In genomic region chr12:124369055-124369900, GRCh38 we compare ENCODE assay signal across 1 cellular context.
TF ChIP-seq lines count a peak whose summit lies in the region.

No MANE protein-coding gene starts in this region.

TF ChIP-seq in HepG2, 621 proteins besides CTCF, POLR2A, EP300 and RAD21 (continued from another document and continues in another):
- TF ChIP-seq ZNF687 (CRISPR knock-in tag; IDR thresholded peaks at IDR 0.05) (peak; percentile 98), ZMYM2 (CRISPR knock-in tag; IDR thresholded peaks at IDR 0.05) (peak; percentile 64; the same call in 1 of the 2 replicates), ZNF691 (CRISPR knock-in tag; IDR thresholded peaks at IDR 0.05; ENCODE audit: borderline replicate concordance, low read depth) (peak; percentile 83), ARHGAP35 (CRISPR knock-in tag; IDR thresholded peaks at IDR 0.05; ENCODE audit: borderline replicate concordance) (no peak), ZFP62 (CRISPR knock-in tag; IDR thresholded peaks at IDR 0.05) (no peak), HOXA7 (CRISPR knock-in tag; IDR thresholded peaks at IDR 0.05) (no peak), ZFYVE20 (CRISPR knock-in tag; IDR thresholded peaks at IDR 0.05; ENCODE audit: borderline replicate concordance, low read depth) (no peak), PPARG (CRISPR knock-in tag; conservative IDR thresholded peaks at IDR 0.05) (no peak), ATF6 (CRISPR knock-in tag; conservative IDR thresholded peaks at IDR 0.05) (no peak), SP2 (CRISPR knock-in tag; IDR thresholded peaks at IDR 0.05) (no peak), POGZ (CRISPR knock-in tag; IDR thresholded peaks at IDR 0.05) (peak; percentile 71), KMT2B (CRISPR knock-in tag; IDR thresholded peaks at IDR 0.05) (no peak), FOSL1 (CRISPR knock-in tag; IDR thresholded peaks at IDR 0.05; ENCODE audit: borderline replicate concordance) (0 out of 2 replicates have a peak, but pooled peaks have one; percentile 19), ZNF749 (CRISPR knock-in tag; IDR thresholded peaks at IDR 0.05; ENCODE audit: borderline replicate concordance) (no peak), IRX3 (CRISPR knock-in tag; IDR thresholded peaks at IDR 0.05; ENCODE audit: borderline replicate concordance, low read depth) (no peak), ZNF780A (CRISPR knock-in tag; IDR thresholded peaks at IDR 0.05) (no peak), ZSCAN29 (CRISPR knock-in tag; conservative IDR thresholded peaks at IDR 0.05) (0 out of 2 replicates have a peak, but pooled peaks have one; percentile 68), ZIK1 (CRISPR knock-in tag; IDR thresholded peaks at IDR 0.05; ENCODE audit: borderline replicate concordance, low read depth) (peak; percentile 87; the same call in 1 of the 2 replicates), FOXK2 (IDR thresholded peaks at IDR 0.05) (no peak), ETV6 (CRISPR knock-in tag; conservative IDR thresholded peaks at IDR 0.05) (no peak), HIVEP1 (CRISPR knock-in tag; IDR thresholded peaks at IDR 0.05) (peak; percentile 56; the same call in 1 of the 2 replicates), SALL1 (CRISPR knock-in tag; IDR thresholded peaks at IDR 0.05) (peak; percentile 86), PHB2 (IDR thresholded peaks at IDR 0.05; ENCODE audit: partially characterized antibody) (no peak), ARNT (IDR thresholded peaks at IDR 0.05) (no peak), RBM22 (optimal IDR thresholded peaks at IDR 0.05; ENCODE audit: low read length) (no peak), ZSCAN9 (CRISPR knock-in tag; IDR thresholded peaks at IDR 0.05; ENCODE audit: borderline replicate concordance) (no peak), ZNF180 (CRISPR knock-in tag; IDR thresholded peaks at IDR 0.05; ENCODE audit: borderline replicate concordance, low read depth) (no peak), ARNT2 (CRISPR knock-in tag; IDR thresholded peaks at IDR 0.05; ENCODE audit: low read depth) (0 out of 2 replicates have a peak, but pooled peaks have one; percentile 39), SRY (CRISPR knock-in tag; IDR thresholded peaks at IDR 0.05) (no peak), ZBTB8A (CRISPR knock-in tag; IDR thresholded peaks at IDR 0.05; ENCODE audit: borderline replicate concordance, low read depth) (no peak), E2F5 (CRISPR knock-in tag; conservative IDR thresholded peaks at IDR 0.05) (no peak), POLR2AphosphoS2 (IDR thresholded peaks at IDR 0.05; ENCODE audit: low read depth, low read length) (no peak), TSC22D2 (CRISPR knock-in tag; IDR thresholded peaks at IDR 0.05; ENCODE audit: borderline replicate concordance) (no peak), ZFP37 (CRISPR knock-in tag; IDR thresholded peaks at IDR 0.05; ENCODE audit: borderline replicate concordance) (no peak), MAFG (CRISPR knock-in tag; IDR thresholded peaks at IDR 0.05) (no peak), TBX2 (CRISPR knock-in tag; IDR thresholded peaks at IDR 0.05; ENCODE audit: borderline replicate concordance) (peak; percentile 87), YY1 (IDR thresholded peaks at IDR 0.05; ENCODE audit: insufficient read depth, insufficient replicate concordance, low read depth, low read length) (peak; percentile 50), FOXJ3 (CRISPR knock-in tag; IDR thresholded peaks at IDR 0.05; ENCODE audit: borderline replicate concordance) (peak; percentile 63; the same call in 1 of the 2 replicates), GLI4 (CRISPR knock-in tag; IDR thresholded peaks at IDR 0.05; ENCODE audit: borderline replicate concordance) (no peak), SAFB2 (CRISPR knock-in tag; IDR thresholded peaks at IDR 0.05; ENCODE audit: borderline replicate concordance, low read depth) (no peak; the same call in 1 of the 2 replicates), ISL2 (CRISPR knock-in tag; IDR thresholded peaks at IDR 0.05) (peak; percentile 82), BRCA1 (CRISPR knock-in tag; IDR thresholded peaks at IDR 0.05) (no peak), MAFF (IDR thresholded peaks at IDR 0.05; ENCODE audit: low read depth, low read length) (no peak), GATA4 (IDR thresholded peaks at IDR 0.05; ENCODE audit: borderline replicate concordance, low read depth) (no peak)
- TF ChIP-seq, protein P1, sequence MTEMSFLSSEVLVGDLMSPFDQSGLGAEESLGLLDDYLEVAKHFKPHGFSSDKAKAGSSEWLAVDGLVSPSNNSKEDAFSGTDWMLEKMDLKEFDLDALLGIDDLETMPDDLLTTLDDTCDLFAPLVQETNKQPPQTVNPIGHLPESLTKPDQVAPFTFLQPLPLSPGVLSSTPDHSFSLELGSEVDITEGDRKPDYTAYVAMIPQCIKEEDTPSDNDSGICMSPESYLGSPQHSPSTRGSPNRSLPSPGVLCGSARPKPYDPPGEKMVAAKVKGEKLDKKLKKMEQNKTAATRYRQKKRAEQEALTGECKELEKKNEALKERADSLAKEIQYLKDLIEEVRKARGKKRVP (CRISPR knock-in tag; IDR thresholded peaks at IDR 0.05) = no peak
- TF ChIP-seq, protein P2, sequence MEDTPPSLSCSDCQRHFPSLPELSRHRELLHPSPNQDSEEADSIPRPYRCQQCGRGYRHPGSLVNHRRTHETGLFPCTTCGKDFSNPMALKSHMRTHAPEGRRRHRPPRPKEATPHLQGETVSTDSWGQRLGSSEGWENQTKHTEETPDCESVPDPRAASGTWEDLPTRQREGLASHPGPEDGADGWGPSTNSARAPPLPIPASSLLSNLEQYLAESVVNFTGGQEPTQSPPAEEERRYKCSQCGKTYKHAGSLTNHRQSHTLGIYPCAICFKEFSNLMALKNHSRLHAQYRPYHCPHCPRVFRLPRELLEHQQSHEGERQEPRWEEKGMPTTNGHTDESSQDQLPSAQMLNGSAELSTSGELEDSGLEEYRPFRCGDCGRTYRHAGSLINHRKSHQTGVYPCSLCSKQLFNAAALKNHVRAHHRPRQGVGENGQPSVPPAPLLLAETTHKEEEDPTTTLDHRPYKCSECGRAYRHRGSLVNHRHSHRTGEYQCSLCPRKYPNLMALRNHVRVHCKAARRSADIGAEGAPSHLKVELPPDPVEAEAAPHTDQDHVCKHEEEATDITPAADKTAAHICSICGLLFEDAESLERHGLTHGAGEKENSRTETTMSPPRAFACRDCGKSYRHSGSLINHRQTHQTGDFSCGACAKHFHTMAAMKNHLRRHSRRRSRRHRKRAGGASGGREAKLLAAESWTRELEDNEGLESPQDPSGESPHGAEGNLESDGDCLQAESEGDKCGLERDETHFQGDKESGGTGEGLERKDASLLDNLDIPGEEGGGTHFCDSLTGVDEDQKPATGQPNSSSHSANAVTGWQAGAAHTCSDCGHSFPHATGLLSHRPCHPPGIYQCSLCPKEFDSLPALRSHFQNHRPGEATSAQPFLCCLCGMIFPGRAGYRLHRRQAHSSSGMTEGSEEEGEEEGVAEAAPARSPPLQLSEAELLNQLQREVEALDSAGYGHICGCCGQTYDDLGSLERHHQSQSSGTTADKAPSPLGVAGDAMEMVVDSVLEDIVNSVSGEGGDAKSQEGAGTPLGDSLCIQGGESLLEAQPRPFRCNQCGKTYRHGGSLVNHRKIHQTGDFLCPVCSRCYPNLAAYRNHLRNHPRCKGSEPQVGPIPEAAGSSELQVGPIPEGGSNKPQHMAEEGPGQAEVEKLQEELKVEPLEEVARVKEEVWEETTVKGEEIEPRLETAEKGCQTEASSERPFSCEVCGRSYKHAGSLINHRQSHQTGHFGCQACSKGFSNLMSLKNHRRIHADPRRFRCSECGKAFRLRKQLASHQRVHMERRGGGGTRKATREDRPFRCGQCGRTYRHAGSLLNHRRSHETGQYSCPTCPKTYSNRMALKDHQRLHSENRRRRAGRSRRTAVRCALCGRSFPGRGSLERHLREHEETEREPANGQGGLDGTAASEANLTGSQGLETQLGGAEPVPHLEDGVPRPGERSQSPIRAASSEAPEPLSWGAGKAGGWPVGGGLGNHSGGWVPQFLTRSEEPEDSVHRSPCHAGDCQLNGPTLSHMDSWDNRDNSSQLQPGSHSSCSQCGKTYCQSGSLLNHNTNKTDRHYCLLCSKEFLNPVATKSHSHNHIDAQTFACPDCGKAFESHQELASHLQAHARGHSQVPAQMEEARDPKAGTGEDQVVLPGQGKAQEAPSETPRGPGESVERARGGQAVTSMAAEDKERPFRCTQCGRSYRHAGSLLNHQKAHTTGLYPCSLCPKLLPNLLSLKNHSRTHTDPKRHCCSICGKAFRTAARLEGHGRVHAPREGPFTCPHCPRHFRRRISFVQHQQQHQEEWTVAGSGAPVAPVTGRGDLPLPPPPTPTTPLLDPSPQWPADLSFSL (CRISPR knock-in tag; IDR thresholded peaks at IDR 0.05) = no peak
- TF ChIP-seq, protein P3, sequence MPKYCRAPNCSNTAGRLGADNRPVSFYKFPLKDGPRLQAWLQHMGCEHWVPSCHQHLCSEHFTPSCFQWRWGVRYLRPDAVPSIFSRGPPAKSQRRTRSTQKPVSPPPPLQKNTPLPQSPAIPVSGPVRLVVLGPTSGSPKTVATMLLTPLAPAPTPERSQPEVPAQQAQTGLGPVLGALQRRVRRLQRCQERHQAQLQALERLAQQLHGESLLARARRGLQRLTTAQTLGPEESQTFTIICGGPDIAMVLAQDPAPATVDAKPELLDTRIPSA (CRISPR knock-in tag; IDR thresholded peaks at IDR 0.05; ENCODE audit: borderline replicate concordance) = no peak; the same call in 1 of the 2 replicates
- TF ChIP-seq, protein P4, sequence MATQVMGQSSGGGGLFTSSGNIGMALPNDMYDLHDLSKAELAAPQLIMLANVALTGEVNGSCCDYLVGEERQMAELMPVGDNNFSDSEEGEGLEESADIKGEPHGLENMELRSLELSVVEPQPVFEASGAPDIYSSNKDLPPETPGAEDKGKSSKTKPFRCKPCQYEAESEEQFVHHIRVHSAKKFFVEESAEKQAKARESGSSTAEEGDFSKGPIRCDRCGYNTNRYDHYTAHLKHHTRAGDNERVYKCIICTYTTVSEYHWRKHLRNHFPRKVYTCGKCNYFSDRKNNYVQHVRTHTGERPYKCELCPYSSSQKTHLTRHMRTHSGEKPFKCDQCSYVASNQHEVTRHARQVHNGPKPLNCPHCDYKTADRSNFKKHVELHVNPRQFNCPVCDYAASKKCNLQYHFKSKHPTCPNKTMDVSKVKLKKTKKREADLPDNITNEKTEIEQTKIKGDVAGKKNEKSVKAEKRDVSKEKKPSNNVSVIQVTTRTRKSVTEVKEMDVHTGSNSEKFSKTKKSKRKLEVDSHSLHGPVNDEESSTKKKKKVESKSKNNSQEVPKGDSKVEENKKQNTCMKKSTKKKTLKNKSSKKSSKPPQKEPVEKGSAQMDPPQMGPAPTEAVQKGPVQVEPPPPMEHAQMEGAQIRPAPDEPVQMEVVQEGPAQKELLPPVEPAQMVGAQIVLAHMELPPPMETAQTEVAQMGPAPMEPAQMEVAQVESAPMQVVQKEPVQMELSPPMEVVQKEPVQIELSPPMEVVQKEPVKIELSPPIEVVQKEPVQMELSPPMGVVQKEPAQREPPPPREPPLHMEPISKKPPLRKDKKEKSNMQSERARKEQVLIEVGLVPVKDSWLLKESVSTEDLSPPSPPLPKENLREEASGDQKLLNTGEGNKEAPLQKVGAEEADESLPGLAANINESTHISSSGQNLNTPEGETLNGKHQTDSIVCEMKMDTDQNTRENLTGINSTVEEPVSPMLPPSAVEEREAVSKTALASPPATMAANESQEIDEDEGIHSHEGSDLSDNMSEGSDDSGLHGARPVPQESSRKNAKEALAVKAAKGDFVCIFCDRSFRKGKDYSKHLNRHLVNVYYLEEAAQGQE (IDR thresholded peaks at IDR 0.05; ENCODE audit: borderline replicate concordance in 1 of 2, low read depth in 1 of 2, low read length in 2 of 2) = no peak
